Comparison of ENCODE assay signal across 7 cellular contexts in the genomic region with DNA sequence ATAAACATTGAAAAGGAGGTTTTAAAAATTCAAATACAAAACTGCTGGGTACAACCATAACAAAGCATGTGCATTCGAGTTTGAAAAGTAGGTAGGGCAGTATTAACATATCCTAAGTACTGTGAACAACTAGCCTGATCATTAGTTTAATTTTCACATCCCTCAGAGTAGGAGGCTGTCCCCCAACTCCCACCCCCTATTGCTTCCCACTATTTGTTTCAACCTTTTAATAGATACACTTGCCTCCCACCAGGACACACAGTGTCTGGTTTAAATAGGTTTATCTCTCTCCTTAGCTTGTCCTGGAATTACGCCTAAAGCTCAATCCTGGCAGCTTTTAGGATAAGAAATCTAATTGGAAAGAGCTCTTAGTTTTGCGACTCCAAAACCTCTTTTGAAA. TPM values are rescaled to one million over a fixed set of nuclear protein-coding genes. Genes with fewer than 3 reads are reported as not detected.
DNase-seq lines count a peak whose midpoint lies in the region; ATAC-seq, FAIRE-seq and TF ChIP-seq lines count a peak whose summit lies in the region.

No MANE protein-coding gene starts in this region.

- H4K20me1 ChIP-seq in H9 (ENCODE audit: control insufficient read depth, insufficient read depth, insufficient read length) = no peaks in the 10 kb centered on the region

- H3K27me3 ChIP-seq in H9 (ENCODE audit: insufficient read depth, low read length) = no peaks in the 10 kb centered on the region
- no peaks in the 10 kb centered on the region for H3K27me3 ChIP-seq in WERI-Rb-1 (ENCODE audit: insufficient read depth, low read depth, severe bottlenecking)

- no peak overlapping the region for H3K9ac ChIP-seq in H9 (ENCODE audit: extremely low read depth, insufficient read length, low read length)

- H3K18ac ChIP-seq in H9 (ENCODE audit: insufficient read length, low read depth, low read length) = no peak overlapping the region

- H3K4me3 ChIP-seq in WERI-Rb-1 (ENCODE audit: low read depth, low read length) = peak overlapping the region; percentile 88; the same call in 1 of the 2 replicates
- peak overlapping the region; percentile 90 for H3K4me3 ChIP-seq in fibroblast of pulmonary artery (replicated peaks; ENCODE audit: low read depth, low read length)
- H3K4me3 ChIP-seq in skeletal muscle cell (ENCODE audit: low read depth, low read length) = peak overlapping the region; percentile 92

- H3K23me2 ChIP-seq in H9 (ENCODE audit: insufficient read length, low read depth, low read length, poor library complexity, severe bottlenecking) = peaks cover 20% of the 10 kb centered on the region

- no peak overlapping the region for H2AFZ ChIP-seq in H9 (ENCODE audit: low read length)

- no peaks in the 10 kb centered on the region; a peak in 1 of 7 replicates for H3K36me3 Mint-ChIP-seq in H9 (ENCODE audit: insufficient read depth in 1 of 3, low read depth in 3 of 3)

- no peak overlapping the region for H3K23ac ChIP-seq in H9 (ENCODE audit: insufficient read length, low read depth, low read length)

- no peaks in the 10 kb centered on the region for H3K79me1 ChIP-seq in H9 (ENCODE audit: insufficient read depth, low read depth, low read length, poor library complexity, severe bottlenecking)

- no peak overlapping the region for H3K14ac ChIP-seq in H9 (ENCODE audit: insufficient read depth, low read length)

- H2BK12ac ChIP-seq in H9 (ENCODE audit: insufficient read length, low read depth, low read length) = no peak overlapping the region

- H3K27ac ChIP-seq in H9 (ENCODE audit: insufficient read length, low read depth, low read length) (no peak overlapping the region), WERI-Rb-1 (no peak overlapping the region)

- H3K4me1 ChIP-seq in H9 (ENCODE audit: insufficient read depth, low read length) = no peaks in the 10 kb centered on the region

- H4K5ac ChIP-seq in H9 (ENCODE audit: insufficient read length, low read depth, low read length) = no peak overlapping the region

- FAIRE-seq in HTR-8/SVneo (lab: Jason Lieb, UNC) = no peak

- WGBS in H9 (ENCODE audit: extremely low coverage, insufficient read length, low lambda C conversion rate) = no CpG with 5 or more reads among the region's 3 CpGs

- no peak overlapping the region for H4K8ac ChIP-seq in H9 (replicated peaks; ENCODE audit: insufficient read length, low read depth, low read length)

- no peaks in the 10 kb centered on the region for H3K9me3 Mint-ChIP-seq in H9

- no peak overlapping the region for H4K91ac ChIP-seq in H9 (ENCODE audit: insufficient read length, low read depth, low read length)

- H3K4me2 ChIP-seq in H9 (ENCODE audit: insufficient read depth, insufficient read length, low read length) = no peak overlapping the region

- H3K4me3 Mint-ChIP-seq in H9 = peak overlapping the region; percentile 86 to 97

- no peak overlapping the region for H2BK5ac ChIP-seq in H9 (ENCODE audit: insufficient read length, low read length)

- no peaks in the 10 kb centered on the region for H3K36me3 ChIP-seq in WERI-Rb-1

- H3T11ph ChIP-seq in H9 (ENCODE audit: low read length) = no peak overlapping the region

- H3K9me3 ChIP-seq in H9 (ENCODE audit: control insufficient read depth, low read depth, low read length) (no peaks in the 10 kb centered on the region), WERI-Rb-1 (ENCODE audit: severe bottlenecking) (no peaks in the 10 kb centered on the region)

- no peak overlapping the region for H2AK5ac ChIP-seq in H9 (ENCODE audit: insufficient read length, low read length)

- H3K27ac Mint-ChIP-seq in H9 = no peak overlapping the region

- H2BK20ac ChIP-seq in H9 (ENCODE audit: low read depth, low read length, poor library complexity, severe bottlenecking) = no peak overlapping the region

- no peak for TF ChIP-seq CTCF in H9 (conservative IDR thresholded peaks at IDR 0.05)
- TF ChIP-seq CTCF in WERI-Rb-1 (IDR thresholded peaks at IDR 0.05; ENCODE audit: low read depth, low read length) = no peak
- no peak for TF ChIP-seq CTCF in fibroblast of pulmonary artery (IDR thresholded peaks at IDR 0.05; ENCODE audit: low read length, missing control alignments)

- H3K56ac ChIP-seq in H9 (ENCODE audit: insufficient read length, low read depth, low read length) = no peak overlapping the region

- H2BK120ac ChIP-seq in H9 (ENCODE audit: low read depth, low read length, poor library complexity, severe bottlenecking) = no peak overlapping the region

- peaks cover 29% of the 10 kb centered on the region for H3K27me3 Mint-ChIP-seq in H9 (ENCODE audit: low read depth)

- H3K79me2 ChIP-seq in H9 (ENCODE audit: insufficient read depth, low read length) = no peaks in the 10 kb centered on the region

- H3K4ac ChIP-seq in H9 (ENCODE audit: low read depth, low read length) = no peak overlapping the region

- H2BK15ac ChIP-seq in H9 (ENCODE audit: low read depth, low read length) = no peak overlapping the region

- peaks cover 26 to 29% of the 10 kb centered on the region in 2 experiments for H3K4me1 Mint-ChIP-seq in H9

- ATAC-seq in GM21528 (IDR thresholded peaks at IDR 0.05; ENCODE audit: low FRiP score, unreplicated experiment) = no peak
- ATAC-seq in HG02885 (IDR thresholded peaks at IDR 0.05; ENCODE audit: poor library complexity, unreplicated experiment) = no peak

- DNase-seq in H9 (no peak), WERI-Rb-1 (no peak), fibroblast of pulmonary artery (ENCODE audit: low read depth) (no peak), skeletal muscle cell (ENCODE audit: low read depth) (no peak), HTR-8/SVneo (ENCODE audit: insufficient read length, low spot score) (no peak)

RNA-seq across cellular contexts. Expression of a gene that starts 2.1 kb away (rescaled TPM):
- 4.2 and 5.2 TPM in 2 replicates for total RNA-seq in H9 (2021)

RNA-seq across cellular contexts. Expression of a gene that starts 5.8 kb away (rescaled TPM):
- 50.3 and 50.5 TPM in 2 replicates for total RNA-seq in H9 (2021)
